In genomic region chr15:23912191-23912590, GRCh38 we compare ENCODE assay signal across 1 cellular context.
TF ChIP-seq lines count a peak whose summit lies in the region.

No MANE protein-coding gene starts in this region.

TF ChIP-seq in GM23338, 12 proteins besides CTCF, POLR2A, EP300 and RAD21 (continued from another document):
- no peak for TF ChIP-seq REST (IDR thresholded peaks at IDR 0.05; ENCODE audit: unreplicated experiment)
